ENCODE assay signal across 29 cellular contexts in genomic region chr14:101125719-101126375, GRCh38.
DNase-seq lines count a peak whose midpoint lies in the region; TF ChIP-seq lines count a peak whose summit lies in the region.
"Had no signal": no experiment of that assay in that cellular context is flagged by ENCODE, and none has a peak within 500 bp of the region (broad histone marks: within the 10 kb centered on the region; RNA-seq: fewer than 3 reads in every experiment).

No MANE protein-coding gene starts in this region.

- H3K9me3 ChIP-seq in osteoblast (ENCODE audit: low read depth, low read length) (peaks cover 2% of the 10 kb centered on the region), tibial artery (no peaks in the 10 kb centered on the region), esophagus squamous epithelium (no peaks in the 10 kb centered on the region)
- H3K9me3 ChIP-seq: breast epithelium, left ventricle myocardium inferior, right lobe of liver had no signal

- TF ChIP-seq CTCF in coronary artery (IDR thresholded peaks at IDR 0.05), result no peak
- no peak for TF ChIP-seq CTCF in osteoblast (IDR thresholded peaks at IDR 0.05; ENCODE audit: extremely low read depth, low read depth, low read length)
- no peak for TF ChIP-seq CTCF in tibial artery (IDR thresholded peaks at IDR 0.05)
- no peak for TF ChIP-seq CTCF in esophagus squamous epithelium (IDR thresholded peaks at IDR 0.05)

- TF ChIP-seq POLR2A in esophagus squamous epithelium (IDR thresholded peaks at IDR 0.05), result no peak

- H3K9me3 Mint-ChIP-seq in T-helper 2 cell treated with Interferon-gamma antibody and Interleukin-4, amounts not matched to agents 5 μg/mL and 100 μg/mL, for 36 hours, result no peaks in the 10 kb centered on the region
- H3K9me3 Mint-ChIP-seq: HFFc6; immature natural killer cell; stimulated activated effector memory CD8-positive, alpha-beta T cell treated with anti-CD3 and anti-CD28 coated beads, Interleukin-12 subunit alpha, Interleukin-12 subunit beta, amount 100 ng/mL, for 72 hours had no signal

- H3K27me3 Mint-ChIP-seq in T-helper 2 cell treated with Interferon-gamma antibody and Interleukin-4, amounts not matched to agents 5 μg/mL and 100 μg/mL, for 36 hours (ENCODE audit: low read depth), result no peaks in the 10 kb centered on the region

- H3K27ac ChIP-seq in coronary artery (no peak overlapping the region), osteoblast (ENCODE audit: low read depth, low read length) (no peak overlapping the region), tibial artery (no peak overlapping the region), esophagus squamous epithelium (no peak overlapping the region)
- H3K27ac ChIP-seq: breast epithelium, GM23248, left ventricle myocardium inferior, neural progenitor cell, right lobe of liver, WERI-Rb-1 had no signal

- H3K4me2 ChIP-seq in osteoblast (ENCODE audit: insufficient read depth, low read length), result no peak overlapping the region
- H3K4me2 ChIP-seq: neural progenitor cell had no signal

- no peak overlapping the region for H2AFZ ChIP-seq in osteoblast (ENCODE audit: low read length)
- H2AFZ ChIP-seq: GM23248, neural progenitor cell had no signal

- H3K36me3 Mint-ChIP-seq in T-helper 2 cell treated with Interferon-gamma antibody and Interleukin-4, amounts not matched to agents 5 μg/mL and 100 μg/mL, for 36 hours (ENCODE audit: low read depth), result no peaks in the 10 kb centered on the region
- H3K36me3 Mint-ChIP-seq: activated naive CD8-positive, alpha-beta T cell; immature natural killer cell; neural progenitor cell; stimulated activated effector memory CD8-positive, alpha-beta T cell treated with anti-CD3 and anti-CD28 coated beads, Interleukin-12 subunit alpha, Interleukin-12 subunit beta, amount 100 ng/mL, for 72 hours had no signal

- H3K36me3 ChIP-seq in osteoblast (ENCODE audit: insufficient read depth, low read length) (no peaks in the 10 kb centered on the region), tibial artery (no peaks in the 10 kb centered on the region), esophagus squamous epithelium (no peaks in the 10 kb centered on the region)
- H3K36me3 ChIP-seq: breast epithelium, left ventricle myocardium inferior, neural progenitor cell, right lobe of liver, WERI-Rb-1 had no signal

- peak; percentile 42 for DNase-seq in activated CD8-positive, alpha-beta memory T cell treated with anti-CD3 and anti-CD28 coated beads, Interleukin-2, amount 50 U/mL, for 48 hours
- no peak for DNase-seq in activated CD8-positive, alpha-beta memory T cell treated with anti-CD3 and anti-CD28 coated beads, Interleukin-2, amount 50 U/mL, for 4 hours
- peak; percentile 59 for DNase-seq in coronary artery (ENCODE audit: low spot score)
- DNase-seq in osteoblast (ENCODE audit: insufficient read length, low spot score, missing footprints), result peak; percentile 34
- DNase-seq in tibial artery, result peak; percentile 9 to 46
- DNase-seq in T-helper 2 cell treated with Interferon-gamma antibody and Interleukin-4, amounts not matched to agents 5 μg/mL and 100 μg/mL, for 36 hours (ENCODE audit: low spot score), result no peak
- no peak for DNase-seq in esophagus squamous epithelium (lab: John Stamatoyannopoulos, UW)
- no peak for DNase-seq in OCI-M1 (lab: John Stamatoyannopoulos, UW)
- DNase-seq: activated CD4-positive, alpha-beta T cell treated with anti-CD3 and anti-CD28 coated beads for 4 hours; anterior cingulate cortex; effector CD4-positive, alpha-beta T cell; GM23248; HFFc6; hypothalamus; immature natural killer cell; IMR-90; left ventricle myocardium inferior; NCI-H1417 treated with DMSO at 0.1 percent for 48 hours; NCI-H2029 treated with DMSO at 0.1 percent for 48 hours; NCI-H526; SIG-M5; stimulated activated CD4-positive, alpha-beta T cell treated with anti-CD3 and anti-CD28 coated beads, Interleukin-15, amount 100 ng/mL, for 24 hours; WERI-Rb-1 had no signal

- WGBS in esophagus squamous epithelium, 2 donors, result 90 to 100% methylated on average over 6 to 13 of the region's 25 CpGs

- no peaks in the 10 kb centered on the region for H3K79me2 ChIP-seq in osteoblast (ENCODE audit: insufficient read depth, low read length)

- H3K27me3 ChIP-seq in osteoblast (ENCODE audit: insufficient read depth, low read length), result peaks cover 26% of the 10 kb centered on the region
- peaks cover 0 to 13% of the 10 kb centered on the region in 2 donors for H3K27me3 ChIP-seq in tibial artery
- H3K27me3 ChIP-seq in esophagus squamous epithelium, result peaks cover 0 to 23% (median 0%) of the 10 kb centered on the region in 4 donors
- H3K27me3 ChIP-seq: right lobe of liver had no signal

- no peaks in the 10 kb centered on the region for H4K20me1 ChIP-seq in osteoblast (ENCODE audit: insufficient read depth, low read length)

- no peak overlapping the region for H3K27ac Mint-ChIP-seq in T-helper 2 cell treated with Interferon-gamma antibody and Interleukin-4, amounts not matched to agents 5 μg/mL and 100 μg/mL, for 36 hours
- H3K27ac Mint-ChIP-seq: activated naive CD8-positive, alpha-beta T cell; CD4-positive, alpha-beta T cell; HFFc6; immature natural killer cell; stimulated activated effector memory CD8-positive, alpha-beta T cell treated with anti-CD3 and anti-CD28 coated beads, Interleukin-12 subunit alpha, Interleukin-12 subunit beta, amount 100 ng/mL, for 72 hours had no signal

- H3K4me3 ChIP-seq in coronary artery (no peak overlapping the region), osteoblast (ENCODE audit: insufficient read depth, low read length) (no peak overlapping the region), tibial artery (no peak overlapping the region), esophagus squamous epithelium (no peak overlapping the region)
- H3K4me3 ChIP-seq: breast epithelium, GM23248, left ventricle myocardium inferior, neural progenitor cell, right lobe of liver had no signal

- H3K4me1 ChIP-seq in osteoblast (ENCODE audit: insufficient read depth, low read length) (no peaks in the 10 kb centered on the region), tibial artery (no peaks in the 10 kb centered on the region), esophagus squamous epithelium (no peaks in the 10 kb centered on the region)
- H3K4me1 ChIP-seq: breast epithelium, left ventricle myocardium inferior, neural progenitor cell, right lobe of liver had no signal

- no peak overlapping the region for H3K4me3 Mint-ChIP-seq in T-helper 2 cell treated with Interferon-gamma antibody and Interleukin-4, amounts not matched to agents 5 μg/mL and 100 μg/mL, for 36 hours
- H3K4me3 Mint-ChIP-seq: activated naive CD8-positive, alpha-beta T cell; CD4-positive, alpha-beta T cell; HFFc6; immature natural killer cell; neural progenitor cell; stimulated activated effector memory CD8-positive, alpha-beta T cell treated with anti-CD3 and anti-CD28 coated beads, Interleukin-12 subunit alpha, Interleukin-12 subunit beta, amount 100 ng/mL, for 72 hours had no signal

- H3K4me1 Mint-ChIP-seq in T-helper 2 cell treated with Interferon-gamma antibody and Interleukin-4, amounts not matched to agents 5 μg/mL and 100 μg/mL, for 36 hours (ENCODE audit: low read depth), result peaks cover 1% of the 10 kb centered on the region

- intact Hi-C loops in tibial artery (cut with DNase I; ENCODE audit: low total_unique reads) (no loop called here), esophagus squamous epithelium (cut with DNase I) (no loop called here)

Comparison
In these comparisons a context has a peak if more than half of its experiments do, and no peak if none do; other contexts are left out.
1. DNase-seq: peak in activated CD8-positive, alpha-beta memory T cell treated with anti-CD3 and anti-CD28 coated beads, Interleukin-2, amount 50 U/mL, for 48 hours (single experiment), coronary artery (single experiment), osteoblast (single experiment) and tibial artery (2 of 2); none in activated CD8-positive, alpha-beta memory T cell treated with anti-CD3 and anti-CD28 coated beads, Interleukin-2, amount 50 U/mL, for 4 hours (single experiment), T-helper 2 cell treated with Interferon-gamma antibody and Interleukin-4, amounts not matched to agents 5 μg/mL and 100 μg/mL, for 36 hours (single experiment), esophagus squamous epithelium (single experiment) and OCI-M1 (single experiment).